ENCODE assay signal across 9 cellular contexts in genomic region chr3:76264496-76264895, GRCh38.
"Had no signal": no experiment of that assay in that cellular context is flagged by ENCODE, and none has a peak within 500 bp of the region (broad histone marks: within the 10 kb centered on the region; RNA-seq: fewer than 3 reads in every experiment).

No MANE protein-coding gene starts in this region.

- H3K27ac ChIP-seq: GM23248 had no signal

- H3K4me1 ChIP-seq: HAP-1 had no signal

- H3K4me3 ChIP-seq: GM23248, HAP-1, K562 had no signal

- H2AFZ ChIP-seq: GM23248 had no signal

- H3K36me3 ChIP-seq: HAP-1 had no signal

- H3K9ac ChIP-seq: GM23248 had no signal

- ATAC-seq: HCT116, K562 had no signal

- H3K9me3 ChIP-seq: HAP-1 had no signal

- DNase-seq: GM23248, GOT3, H7, HFFc6, IMR-90, KG1 had no signal
